In the genomic region with DNA sequence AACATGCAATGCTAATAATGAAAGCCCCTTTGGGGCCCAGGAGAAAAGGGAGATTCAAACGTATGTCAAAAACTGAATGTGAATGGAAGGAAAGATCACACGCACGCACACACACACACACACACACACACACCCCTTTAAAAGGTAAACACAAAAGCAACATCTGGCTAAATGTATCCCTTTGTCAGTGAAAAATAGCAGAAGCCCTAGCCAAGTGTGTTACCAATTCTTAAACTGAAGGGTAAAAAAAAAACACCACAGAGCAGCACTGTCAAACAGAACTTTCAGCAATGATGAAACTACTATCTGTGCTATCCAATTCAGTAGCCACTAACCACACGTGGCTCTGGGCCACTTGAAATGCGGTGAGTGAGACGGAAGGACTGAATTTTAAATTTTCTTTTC, we compare ENCODE assay signal across 1 cellular context.
TF ChIP-seq lines count a peak whose summit lies in the region.

No MANE protein-coding gene starts in this region.

TF ChIP-seq in GM12878, 131 proteins besides CTCF, POLR2A, EP300 and RAD21 (continued from another document and continues in another):
- TF ChIP-seq, protein P1, sequence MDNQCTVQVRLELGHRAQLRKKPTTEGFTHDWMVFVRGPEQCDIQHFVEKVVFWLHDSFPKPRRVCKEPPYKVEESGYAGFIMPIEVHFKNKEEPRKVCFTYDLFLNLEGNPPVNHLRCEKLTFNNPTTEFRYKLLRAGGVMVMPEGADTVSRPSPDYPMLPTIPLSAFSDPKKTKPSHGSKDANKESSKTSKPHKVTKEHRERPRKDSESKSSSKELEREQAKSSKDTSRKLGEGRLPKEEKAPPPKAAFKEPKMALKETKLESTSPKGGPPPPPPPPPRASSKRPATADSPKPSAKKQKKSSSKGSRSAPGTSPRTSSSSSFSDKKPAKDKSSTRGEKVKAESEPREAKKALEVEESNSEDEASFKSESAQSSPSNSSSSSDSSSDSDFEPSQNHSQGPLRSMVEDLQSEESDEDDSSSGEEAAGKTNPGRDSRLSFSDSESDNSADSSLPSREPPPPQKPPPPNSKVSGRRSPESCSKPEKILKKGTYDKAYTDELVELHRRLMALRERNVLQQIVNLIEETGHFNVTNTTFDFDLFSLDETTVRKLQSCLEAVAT (IDR thresholded peaks at IDR 0.05), result peak; percentile 79
- TF ChIP-seq ZNF24 (IDR thresholded peaks at IDR 0.05), result 0 out of 2 replicates have a peak, but pooled peaks have one; percentile 40
- peak; percentile 78; the same call in 1 of the 2 replicates for TF ChIP-seq CHD2 (IDR thresholded peaks at IDR 0.05; ENCODE audit: borderline replicate concordance, low read depth, low read length)
- no peak for TF ChIP-seq KAT2A (conservative IDR thresholded peaks at IDR 0.05; ENCODE audit: control insufficient read depth, low read depth, low read length)
- TF ChIP-seq CREB1 (IDR thresholded peaks at IDR 0.05; ENCODE audit: low read depth), result no peak
- TF ChIP-seq LARP7 (IDR thresholded peaks at IDR 0.05), result no peak
- TF ChIP-seq, protein P2, sequence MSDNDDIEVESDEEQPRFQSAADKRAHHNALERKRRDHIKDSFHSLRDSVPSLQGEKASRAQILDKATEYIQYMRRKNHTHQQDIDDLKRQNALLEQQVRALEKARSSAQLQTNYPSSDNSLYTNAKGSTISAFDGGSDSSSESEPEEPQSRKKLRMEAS (IDR thresholded peaks at IDR 0.05; ENCODE audit: low read depth, low read length), result peak; percentile 66; the same call in 1 of the 2 replicates
- TF ChIP-seq, protein P3, sequence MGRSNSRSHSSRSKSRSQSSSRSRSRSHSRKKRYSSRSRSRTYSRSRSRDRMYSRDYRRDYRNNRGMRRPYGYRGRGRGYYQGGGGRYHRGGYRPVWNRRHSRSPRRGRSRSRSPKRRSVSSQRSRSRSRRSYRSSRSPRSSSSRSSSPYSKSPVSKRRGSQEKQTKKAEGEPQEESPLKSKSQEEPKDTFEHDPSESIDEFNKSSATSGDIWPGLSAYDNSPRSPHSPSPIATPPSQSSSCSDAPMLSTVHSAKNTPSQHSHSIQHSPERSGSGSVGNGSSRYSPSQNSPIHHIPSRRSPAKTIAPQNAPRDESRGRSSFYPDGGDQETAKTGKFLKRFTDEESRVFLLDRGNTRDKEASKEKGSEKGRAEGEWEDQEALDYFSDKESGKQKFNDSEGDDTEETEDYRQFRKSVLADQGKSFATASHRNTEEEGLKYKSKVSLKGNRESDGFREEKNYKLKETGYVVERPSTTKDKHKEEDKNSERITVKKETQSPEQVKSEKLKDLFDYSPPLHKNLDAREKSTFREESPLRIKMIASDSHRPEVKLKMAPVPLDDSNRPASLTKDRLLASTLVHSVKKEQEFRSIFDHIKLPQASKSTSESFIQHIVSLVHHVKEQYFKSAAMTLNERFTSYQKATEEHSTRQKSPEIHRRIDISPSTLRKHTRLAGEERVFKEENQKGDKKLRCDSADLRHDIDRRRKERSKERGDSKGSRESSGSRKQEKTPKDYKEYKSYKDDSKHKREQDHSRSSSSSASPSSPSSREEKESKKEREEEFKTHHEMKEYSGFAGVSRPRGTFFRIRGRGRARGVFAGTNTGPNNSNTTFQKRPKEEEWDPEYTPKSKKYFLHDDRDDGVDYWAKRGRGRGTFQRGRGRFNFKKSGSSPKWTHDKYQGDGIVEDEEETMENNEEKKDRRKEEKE (IDR thresholded peaks at IDR 0.05), result no peak
- TF ChIP-seq DPF2 (IDR thresholded peaks at IDR 0.05), result 0 out of 2 replicates have a peak, but pooled peaks have one; percentile 19
- peak in 1 of 2 experiments; percentile 61; a peak in 1 of 3 replicates for TF ChIP-seq EGR1 (IDR thresholded peaks at IDR 0.05; ENCODE audit: borderline replicate concordance in 1 of 2, low read depth in 2 of 2, low read length in 2 of 2)
- TF ChIP-seq, protein P4, sequence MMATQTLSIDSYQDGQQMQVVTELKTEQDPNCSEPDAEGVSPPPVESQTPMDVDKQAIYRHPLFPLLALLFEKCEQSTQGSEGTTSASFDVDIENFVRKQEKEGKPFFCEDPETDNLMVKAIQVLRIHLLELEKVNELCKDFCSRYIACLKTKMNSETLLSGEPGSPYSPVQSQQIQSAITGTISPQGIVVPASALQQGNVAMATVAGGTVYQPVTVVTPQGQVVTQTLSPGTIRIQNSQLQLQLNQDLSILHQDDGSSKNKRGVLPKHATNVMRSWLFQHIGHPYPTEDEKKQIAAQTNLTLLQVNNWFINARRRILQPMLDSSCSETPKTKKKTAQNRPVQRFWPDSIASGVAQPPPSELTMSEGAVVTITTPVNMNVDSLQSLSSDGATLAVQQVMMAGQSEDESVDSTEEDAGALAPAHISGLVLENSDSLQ (IDR thresholded peaks at IDR 0.05), result peak; percentile 69
- no peak for TF ChIP-seq ZZZ3 (IDR thresholded peaks at IDR 0.05; ENCODE audit: control insufficient read depth, insufficient read length, low read depth)
- TF ChIP-seq SIX5 (IDR thresholded peaks at IDR 0.05; ENCODE audit: low read depth, low read length, severe bottlenecking), result no peak
- peak; percentile 55; the same call in 1 of the 2 replicates for TF ChIP-seq MTA2 (IDR thresholded peaks at IDR 0.05; ENCODE audit: low read depth)
- 0 out of 2 replicates have a peak, but pooled peaks have one; percentile 49 for TF ChIP-seq TCF12 (IDR thresholded peaks at IDR 0.05; ENCODE audit: low read depth, low read length)
- TF ChIP-seq STAT1 (conservative IDR thresholded peaks at IDR 0.05), result no peak
- TF ChIP-seq MYC (IDR thresholded peaks at IDR 0.05; ENCODE audit: insufficient read depth, insufficient read length, insufficient replicate concordance, low read length, severe bottlenecking), result no peak
- TF ChIP-seq SMAD1 (IDR thresholded peaks at IDR 0.05; ENCODE audit: low read depth, partially characterized antibody), result peak; percentile 77
- TF ChIP-seq, protein P5, sequence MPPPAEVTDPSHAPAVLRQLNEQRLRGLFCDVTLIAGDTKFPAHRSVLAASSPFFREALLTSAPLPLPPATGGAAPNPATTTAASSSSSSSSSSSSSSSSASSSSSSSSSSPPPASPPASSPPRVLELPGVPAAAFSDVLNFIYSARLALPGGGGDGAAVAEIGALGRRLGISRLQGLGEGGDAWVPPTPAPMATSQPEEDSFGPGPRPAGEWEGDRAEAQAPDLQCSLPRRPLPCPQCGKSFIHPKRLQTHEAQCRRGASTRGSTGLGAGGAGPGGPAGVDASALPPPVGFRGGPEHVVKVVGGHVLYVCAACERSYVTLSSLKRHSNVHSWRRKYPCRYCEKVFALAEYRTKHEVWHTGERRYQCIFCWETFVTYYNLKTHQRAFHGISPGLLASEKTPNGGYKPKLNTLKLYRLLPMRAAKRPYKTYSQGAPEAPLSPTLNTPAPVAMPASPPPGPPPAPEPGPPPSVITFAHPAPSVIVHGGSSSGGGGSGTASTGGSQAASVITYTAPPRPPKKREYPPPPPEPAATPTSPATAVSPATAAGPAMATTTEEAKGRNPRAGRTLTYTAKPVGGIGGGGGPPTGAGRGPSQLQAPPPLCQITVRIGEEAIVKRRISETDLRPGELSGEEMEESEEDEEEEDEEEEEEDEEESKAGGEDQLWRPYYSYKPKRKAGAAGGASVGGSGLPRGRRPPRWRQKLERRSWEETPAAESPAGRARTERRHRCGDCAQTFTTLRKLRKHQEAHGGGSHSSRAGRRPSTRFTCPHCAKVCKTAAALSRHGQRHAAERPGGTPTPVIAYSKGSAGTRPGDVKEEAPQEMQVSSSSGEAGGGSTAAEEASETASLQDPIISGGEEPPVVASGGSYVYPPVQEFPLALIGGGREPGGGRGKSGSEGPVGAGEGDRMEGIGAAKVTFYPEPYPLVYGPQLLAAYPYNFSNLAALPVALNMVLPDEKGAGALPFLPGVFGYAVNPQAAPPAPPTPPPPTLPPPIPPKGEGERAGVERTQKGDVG (CRISPR knock-in tag; IDR thresholded peaks at IDR 0.05), result no peak
- TF ChIP-seq, protein P6, sequence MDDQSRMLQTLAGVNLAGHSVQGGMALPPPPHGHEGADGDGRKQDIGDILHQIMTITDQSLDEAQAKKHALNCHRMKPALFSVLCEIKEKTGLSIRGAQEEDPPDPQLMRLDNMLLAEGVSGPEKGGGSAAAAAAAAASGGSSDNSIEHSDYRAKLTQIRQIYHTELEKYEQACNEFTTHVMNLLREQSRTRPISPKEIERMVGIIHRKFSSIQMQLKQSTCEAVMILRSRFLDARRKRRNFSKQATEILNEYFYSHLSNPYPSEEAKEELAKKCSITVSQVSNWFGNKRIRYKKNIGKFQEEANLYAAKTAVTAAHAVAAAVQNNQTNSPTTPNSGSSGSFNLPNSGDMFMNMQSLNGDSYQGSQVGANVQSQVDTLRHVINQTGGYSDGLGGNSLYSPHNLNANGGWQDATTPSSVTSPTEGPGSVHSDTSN (IDR thresholded peaks at IDR 0.05; ENCODE audit: insufficient replicate concordance, low read depth, low read length), result no peak
- peak; percentile 64 for TF ChIP-seq MEF2B (IDR thresholded peaks at IDR 0.05; ENCODE audit: partially characterized antibody, poor library complexity, severe bottlenecking)
- TF ChIP-seq HDAC6 (IDR thresholded peaks at IDR 0.05; ENCODE audit: unreplicated experiment), result no peak
- TF ChIP-seq RBBP5 (conservative IDR thresholded peaks at IDR 0.05), result no peak
- TF ChIP-seq NFXL1 (IDR thresholded peaks at IDR 0.05; ENCODE audit: borderline replicate concordance), result no peak
- TF ChIP-seq BHLHE40 (IDR thresholded peaks at IDR 0.05; ENCODE audit: borderline replicate concordance in 1 of 2, low read depth in 2 of 2, low read length in 1 of 2), result peak; percentile 20 to 75; a peak in 3 of 4 replicates
- TF ChIP-seq FOS (IDR thresholded peaks at IDR 0.05; ENCODE audit: borderline replicate concordance, extremely low read depth, insufficient read length), result no peak
- TF ChIP-seq RCOR1 (conservative IDR thresholded peaks at IDR 0.05; ENCODE audit: low read depth, low read length), result 0 out of 2 replicates have a peak, but pooled peaks have one; percentile 32
- TF ChIP-seq BMI1 (IDR thresholded peaks at IDR 0.05; ENCODE audit: borderline replicate concordance), result no peak
- no peak for TF ChIP-seq YY1 (IDR thresholded peaks at IDR 0.05; ENCODE audit: low read depth, low read length)
- TF ChIP-seq, protein P7, sequence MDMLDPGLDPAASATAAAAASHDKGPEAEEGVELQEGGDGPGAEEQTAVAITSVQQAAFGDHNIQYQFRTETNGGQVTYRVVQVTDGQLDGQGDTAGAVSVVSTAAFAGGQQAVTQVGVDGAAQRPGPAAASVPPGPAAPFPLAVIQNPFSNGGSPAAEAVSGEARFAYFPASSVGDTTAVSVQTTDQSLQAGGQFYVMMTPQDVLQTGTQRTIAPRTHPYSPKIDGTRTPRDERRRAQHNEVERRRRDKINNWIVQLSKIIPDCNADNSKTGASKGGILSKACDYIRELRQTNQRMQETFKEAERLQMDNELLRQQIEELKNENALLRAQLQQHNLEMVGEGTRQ (IDR thresholded peaks at IDR 0.05; ENCODE audit: borderline replicate concordance, low read depth, low read length), result no peak; the same call in 1 of the 2 replicates
- no peak for TF ChIP-seq ASH2L (IDR thresholded peaks at IDR 0.05; ENCODE audit: borderline replicate concordance, low read depth)
- TF ChIP-seq TCF3 (IDR thresholded peaks at IDR 0.05; ENCODE audit: borderline replicate concordance, insufficient read depth, low read depth, low read length), result peak; percentile 63; the same call in 1 of the 2 replicates
- no peak for TF ChIP-seq CHD1 (IDR thresholded peaks at IDR 0.05; ENCODE audit: low read depth, low read length)
- no peak for TF ChIP-seq NFYA (IDR thresholded peaks at IDR 0.05; ENCODE audit: borderline replicate concordance, low read depth, low read length)
- TF ChIP-seq SREBF2 (IDR thresholded peaks at IDR 0.05; ENCODE audit: low read length), result no peak
- TF ChIP-seq TARDBP (IDR thresholded peaks at IDR 0.05; ENCODE audit: borderline replicate concordance), result no peak
- no peak for TF ChIP-seq NRF1 (conservative IDR thresholded peaks at IDR 0.05; ENCODE audit: low read depth, low read length)
- TF ChIP-seq IRF4 (IDR thresholded peaks at IDR 0.05; ENCODE audit: low read depth, low read length), result peak; percentile 73
- TF ChIP-seq, protein P8, sequence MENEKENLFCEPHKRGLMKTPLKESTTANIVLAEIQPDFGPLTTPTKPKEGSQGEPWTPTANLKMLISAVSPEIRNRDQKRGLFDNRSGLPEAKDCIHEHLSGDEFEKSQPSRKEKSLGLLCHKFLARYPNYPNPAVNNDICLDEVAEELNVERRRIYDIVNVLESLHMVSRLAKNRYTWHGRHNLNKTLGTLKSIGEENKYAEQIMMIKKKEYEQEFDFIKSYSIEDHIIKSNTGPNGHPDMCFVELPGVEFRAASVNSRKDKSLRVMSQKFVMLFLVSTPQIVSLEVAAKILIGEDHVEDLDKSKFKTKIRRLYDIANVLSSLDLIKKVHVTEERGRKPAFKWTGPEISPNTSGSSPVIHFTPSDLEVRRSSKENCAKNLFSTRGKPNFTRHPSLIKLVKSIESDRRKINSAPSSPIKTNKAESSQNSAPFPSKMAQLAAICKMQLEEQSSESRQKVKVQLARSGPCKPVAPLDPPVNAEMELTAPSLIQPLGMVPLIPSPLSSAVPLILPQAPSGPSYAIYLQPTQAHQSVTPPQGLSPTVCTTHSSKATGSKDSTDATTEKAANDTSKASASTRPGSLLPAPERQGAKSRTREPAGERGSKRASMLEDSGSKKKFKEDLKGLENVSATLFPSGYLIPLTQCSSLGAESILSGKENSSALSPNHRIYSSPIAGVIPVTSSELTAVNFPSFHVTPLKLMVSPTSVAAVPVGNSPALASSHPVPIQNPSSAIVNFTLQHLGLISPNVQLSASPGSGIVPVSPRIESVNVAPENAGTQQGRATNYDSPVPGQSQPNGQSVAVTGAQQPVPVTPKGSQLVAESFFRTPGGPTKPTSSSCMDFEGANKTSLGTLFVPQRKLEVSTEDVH (IDR thresholded peaks at IDR 0.05; ENCODE audit: low read depth, partially characterized antibody), result no peak
- TF ChIP-seq HDAC2 (IDR thresholded peaks at IDR 0.05), result no peak
- TF ChIP-seq, protein P9, sequence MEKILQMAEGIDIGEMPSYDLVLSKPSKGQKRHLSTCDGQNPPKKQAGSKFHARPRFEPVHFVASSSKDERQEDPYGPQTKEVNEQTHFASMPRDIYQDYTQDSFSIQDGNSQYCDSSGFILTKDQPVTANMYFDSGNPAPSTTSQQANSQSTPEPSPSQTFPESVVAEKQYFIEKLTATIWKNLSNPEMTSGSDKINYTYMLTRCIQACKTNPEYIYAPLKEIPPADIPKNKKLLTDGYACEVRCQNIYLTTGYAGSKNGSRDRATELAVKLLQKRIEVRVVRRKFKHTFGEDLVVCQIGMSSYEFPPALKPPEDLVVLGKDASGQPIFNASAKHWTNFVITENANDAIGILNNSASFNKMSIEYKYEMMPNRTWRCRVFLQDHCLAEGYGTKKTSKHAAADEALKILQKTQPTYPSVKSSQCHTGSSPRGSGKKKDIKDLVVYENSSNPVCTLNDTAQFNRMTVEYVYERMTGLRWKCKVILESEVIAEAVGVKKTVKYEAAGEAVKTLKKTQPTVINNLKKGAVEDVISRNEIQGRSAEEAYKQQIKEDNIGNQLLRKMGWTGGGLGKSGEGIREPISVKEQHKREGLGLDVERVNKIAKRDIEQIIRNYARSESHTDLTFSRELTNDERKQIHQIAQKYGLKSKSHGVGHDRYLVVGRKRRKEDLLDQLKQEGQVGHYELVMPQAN (conservative IDR thresholded peaks at IDR 0.05), result peak; percentile 8; the same call in 1 of the 2 replicates
- peak; percentile 76; the same call in 1 of the 2 replicates for TF ChIP-seq PAX5 (IDR thresholded peaks at IDR 0.05; ENCODE audit: borderline replicate concordance, low read depth, low read length)
- TF ChIP-seq ZNF217 (IDR thresholded peaks at IDR 0.05), result no peak
- peak; percentile 70 for TF ChIP-seq RELA (IDR thresholded peaks at IDR 0.05; ENCODE audit: borderline replicate concordance, partially characterized antibody)
